Comparison of ENCODE assay signal across 14 cellular contexts in the genomic region with DNA sequence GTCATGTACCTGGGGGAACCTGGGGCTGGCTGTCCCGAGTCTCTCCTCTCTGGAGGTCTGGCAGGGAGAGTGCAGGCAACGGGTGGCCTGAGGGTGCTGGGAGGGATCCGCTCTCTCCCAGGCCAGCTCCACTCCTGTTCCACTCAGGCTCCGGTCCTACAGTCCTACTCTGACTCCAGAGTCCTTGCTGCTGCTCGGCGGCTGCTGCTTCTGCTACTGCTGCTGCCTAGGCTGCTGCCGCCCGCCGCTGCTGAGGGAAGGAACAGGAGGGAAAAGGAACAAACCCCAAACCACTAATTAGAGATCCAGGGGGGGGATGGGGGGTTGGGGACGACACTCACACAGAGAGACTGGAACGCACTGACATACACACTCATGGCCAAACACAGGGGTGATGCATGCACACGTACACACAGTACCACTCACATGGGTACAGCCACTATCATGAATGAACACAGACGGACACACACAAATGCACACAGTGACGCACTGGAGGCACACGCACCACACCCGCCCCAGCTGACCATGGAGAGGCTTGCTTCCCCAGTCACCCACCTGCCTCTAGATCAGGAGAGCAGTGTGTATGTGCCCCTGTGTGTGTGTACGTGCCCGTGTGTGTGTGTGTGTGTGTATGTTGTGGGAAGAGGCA. TPM values are rescaled to one million over a fixed set of nuclear protein-coding genes. Genes with fewer than 3 reads are reported as not detected.
DNase-seq lines count a peak whose midpoint lies in the region; ATAC-seq lines count a peak whose summit lies in the region.
"Had no signal": no experiment of that assay in that cellular context is flagged by ENCODE, and none has a peak within 500 bp of the region (broad histone marks: within the 10 kb centered on the region; RNA-seq: fewer than 3 reads in every experiment).

TSS of gene SP7 (minus strand) at position 218 of the 649 bp plus-strand sequence. CDS start 708 bp downstream, outside the sequence.

- ATAC-seq in activated naive CD8-positive, alpha-beta T cell treated with anti-CD3 and anti-CD28 coated beads, Interleukin-2, amount 10 ng/mL, durations not matched to agents 7 days and 5 days (ENCODE audit: low read depth): peak; percentile 16
- no peak for ATAC-seq in HG02588 (IDR thresholded peaks at IDR 0.05; ENCODE audit: unreplicated experiment)
- ATAC-seq: gastrocnemius medialis had no signal

- H3K27ac Mint-ChIP-seq in activated naive CD8-positive, alpha-beta T cell treated with anti-CD3 and anti-CD28 coated beads, Interleukin-2, amount 10 ng/mL, durations not matched to agents 7 days and 5 days: no peak within 1 kb of the TSS
- H3K27ac Mint-ChIP-seq in activated naive CD8-positive, alpha-beta T cell treated with anti-CD3 and anti-CD28 coated beads for 36 hours: no peak within 1 kb of the TSS

- H3K4me1 Mint-ChIP-seq in activated naive CD8-positive, alpha-beta T cell treated with anti-CD3 and anti-CD28 coated beads, Interleukin-2, amount 10 ng/mL, durations not matched to agents 7 days and 5 days: peaks cover 19% of the 10 kb centered on the region
- H3K4me1 Mint-ChIP-seq in activated naive CD8-positive, alpha-beta T cell treated with anti-CD3 and anti-CD28 coated beads for 36 hours: peaks cover 11% of the 10 kb centered on the region

- no peaks in the 10 kb centered on the region for H3K36me3 Mint-ChIP-seq in activated naive CD8-positive, alpha-beta T cell treated with anti-CD3 and anti-CD28 coated beads, Interleukin-2, amount 10 ng/mL, durations not matched to agents 7 days and 5 days
- H3K36me3 Mint-ChIP-seq in activated naive CD8-positive, alpha-beta T cell treated with anti-CD3 and anti-CD28 coated beads for 36 hours: no peaks in the 10 kb centered on the region

- peaks cover 67% of the 10 kb centered on the region for H3K27me3 Mint-ChIP-seq in activated naive CD8-positive, alpha-beta T cell treated with anti-CD3 and anti-CD28 coated beads, Interleukin-2, amount 10 ng/mL, durations not matched to agents 7 days and 5 days
- peaks cover 49% of the 10 kb centered on the region for H3K27me3 Mint-ChIP-seq in activated naive CD8-positive, alpha-beta T cell treated with anti-CD3 and anti-CD28 coated beads for 36 hours

- POLR2A ChIA-PET in activated naive CD8-positive, alpha-beta T cell treated with anti-CD3 and anti-CD28 coated beads, Interleukin-2, amount 10 ng/mL, durations not matched to agents 7 days and 5 days (lab: Charles Lee): no interaction called here

- H3K4me3 Mint-ChIP-seq in activated naive CD8-positive, alpha-beta T cell treated with anti-CD3 and anti-CD28 coated beads, Interleukin-2, amount 10 ng/mL, durations not matched to agents 7 days and 5 days: no peak within 1 kb of the TSS
- H3K4me3 Mint-ChIP-seq in activated naive CD8-positive, alpha-beta T cell treated with anti-CD3 and anti-CD28 coated beads for 36 hours: no peak within 1 kb of the TSS

- H3K9me3 Mint-ChIP-seq in activated naive CD8-positive, alpha-beta T cell treated with anti-CD3 and anti-CD28 coated beads, Interleukin-2, amount 10 ng/mL, durations not matched to agents 7 days and 5 days: no peaks in the 10 kb centered on the region
- no peaks in the 10 kb centered on the region for H3K9me3 Mint-ChIP-seq in activated naive CD8-positive, alpha-beta T cell treated with anti-CD3 and anti-CD28 coated beads for 36 hours

- no peak for DNase-seq in activated naive CD8-positive, alpha-beta T cell treated with anti-CD3 and anti-CD28 coated beads, Interleukin-2, amount 10 ng/mL, durations not matched to agents 7 days and 5 days
- DNase-seq in activated naive CD8-positive, alpha-beta T cell treated with anti-CD3 and anti-CD28 coated beads for 36 hours: no peak
- peak; percentile 43 for DNase-seq in OCI-M1 (lab: John Stamatoyannopoulos, UW)
- peak; percentile 22 for DNase-seq in fibroblast of peridontal ligament (ENCODE audit: extremely low read depth)
- DNase-seq in GM03348 (ENCODE audit: low spot score): no peak
- DNase-seq in ecto neural progenitor cell (ENCODE audit: low spot score): no peak
- DNase-seq in NCI-H526 treated with DMSO at 0.1 percent for 48 hours (lab: John Stamatoyannopoulos, UW): no peak
- DNase-seq: amygdala, DMS79 treated with DMSO at 0.1 percent for 48 hours, gastrocnemius medialis, kidney glomerular epithelial cell, uterus had no signal

RNA-seq across cellular contexts. Expression of gene SP7, which starts in this region (rescaled TPM):
- total RNA-seq in activated naive CD8-positive, alpha-beta T cell treated with anti-CD3 and anti-CD28 coated beads, Interleukin-2, amount 10 ng/mL, durations not matched to agents 7 days and 5 days: not detected
- total RNA-seq in activated naive CD8-positive, alpha-beta T cell treated with anti-CD3 and anti-CD28 coated beads for 36 hours: not detected
- total RNA-seq: dermis microvascular lymphatic vessel endothelial cell, gastrocnemius medialis had no signal

Comparison
In these comparisons a context has a peak if more than half of its experiments do, and no peak if none do; other contexts are left out.
1. Peak in ATAC-seq in activated naive CD8-positive, alpha-beta T cell treated with anti-CD3 and anti-CD28 coated beads, Interleukin-2, amount 10 ng/mL, durations not matched to agents 7 days and 5 days; RNA of the gene not detected or under 1 TPM.
2. DNase-seq: peak in OCI-M1 (single experiment) and fibroblast of peridontal ligament (single experiment); none in activated naive CD8-positive, alpha-beta T cell treated with anti-CD3 and anti-CD28 coated beads, Interleukin-2, amount 10 ng/mL, durations not matched to agents 7 days and 5 days (single experiment), activated naive CD8-positive, alpha-beta T cell treated with anti-CD3 and anti-CD28 coated beads for 36 hours (single experiment), GM03348 (single experiment), ecto neural progenitor cell (single experiment) and NCI-H526 treated with DMSO at 0.1 percent for 48 hours (single experiment).